ENCODE assay signal across 19 cellular contexts in genomic region chr5:88183255-88183654, GRCh38.
DNase-seq lines count a peak whose midpoint lies in the region; ATAC-seq and TF ChIP-seq lines count a peak whose summit lies in the region.
"Had no signal": no experiment of that assay in that cellular context is flagged by ENCODE, and none has a peak within 500 bp of the region (broad histone marks: within the 10 kb centered on the region; RNA-seq: fewer than 3 reads in every experiment).

No MANE protein-coding gene starts in this region.

- no peak for TF ChIP-seq POLR2A in right lobe of liver (IDR thresholded peaks at IDR 0.05)

- H3K27ac Mint-ChIP-seq in activated naive CD8-positive, alpha-beta T cell treated with anti-CD3 and anti-CD28 coated beads for 36 hours, result peak overlapping the region; percentile 43

- H3K4me2 ChIP-seq in neuronal stem cell (ENCODE audit: insufficient read depth, low read length, poor library complexity, severe bottlenecking), result no peak overlapping the region

- H2BK12ac ChIP-seq in neuronal stem cell (ENCODE audit: low read length), result no peak overlapping the region

- no peak for TF ChIP-seq CTCF in right lobe of liver (IDR thresholded peaks at IDR 0.05)

- H3K4me1 ChIP-seq in right lobe of liver (no peaks in the 10 kb centered on the region), neuronal stem cell (ENCODE audit: control insufficient read depth in 2 of 2, insufficient read depth in 1 of 2, low read depth in 1 of 2, low read length in 2 of 2) (peaks cover 0 to 2% of the 10 kb centered on the region in 2 donors)
- H3K4me1 ChIP-seq: SJCRH30 had no signal

- H2AFZ ChIP-seq in neuronal stem cell (ENCODE audit: low read length), result no peak overlapping the region

- H3K4me3 Mint-ChIP-seq in activated naive CD8-positive, alpha-beta T cell treated with anti-CD3 and anti-CD28 coated beads for 36 hours, result no peak overlapping the region

- no peaks in the 10 kb centered on the region for H3K9me3 ChIP-seq in right lobe of liver
- no peaks in the 10 kb centered on the region for H3K9me3 ChIP-seq in neuronal stem cell (replicated peaks in 1 of 2; ENCODE audit: control insufficient read depth in 2 of 2, insufficient read depth in 1 of 2, low read depth in 1 of 2, low read length in 2 of 2)

- no peak overlapping the region for H2BK5ac ChIP-seq in neuronal stem cell (ENCODE audit: low read length)

- H3K27me3 ChIP-seq in right lobe of liver (no peaks in the 10 kb centered on the region), neuronal stem cell (ENCODE audit: control insufficient read depth in 3 of 3, insufficient read depth in 3 of 3, low read depth in 1 of 3, low read length in 3 of 3) (no peaks in the 10 kb centered on the region)
- H3K27me3 ChIP-seq: SJCRH30 had no signal

- no peak overlapping the region for H3K27ac ChIP-seq in right lobe of liver
- H3K27ac ChIP-seq in neuronal stem cell (replicated peaks; ENCODE audit: low read length), result no peak overlapping the region
- H3K27ac ChIP-seq: C4-2B, HL-60, SJCRH30 had no signal

- no peak overlapping the region for H3K23ac ChIP-seq in neuronal stem cell (ENCODE audit: low read depth, low read length, poor library complexity)

- no peak overlapping the region for H3K18ac ChIP-seq in neuronal stem cell (ENCODE audit: low read length)

- no peak overlapping the region for H3K9ac ChIP-seq in neuronal stem cell (ENCODE audit: low read depth, low read length, poor library complexity)

- no peaks in the 10 kb centered on the region for H3K36me3 ChIP-seq in right lobe of liver
- H3K36me3 ChIP-seq in neuronal stem cell (replicated peaks in 1 of 2; ENCODE audit: control insufficient read depth in 2 of 2, insufficient read depth in 2 of 2, low read length in 2 of 2), result no peaks in the 10 kb centered on the region

- H2BK120ac ChIP-seq in neuronal stem cell (ENCODE audit: low read depth, low read length), result no peak overlapping the region

- no peak overlapping the region for H4K91ac ChIP-seq in neuronal stem cell (ENCODE audit: low read depth, low read length, poor library complexity)

- H3K4me3 ChIP-seq in right lobe of liver, result no peak overlapping the region
- no peak overlapping the region for H3K4me3 ChIP-seq in neuronal stem cell (ENCODE audit: low read length in 2 of 2)
- H3K4me3 ChIP-seq: K562, SJCRH30 had no signal

- ATAC-seq in activated CD4-positive, CD25-positive, alpha-beta regulatory T cell treated with anti-CD3 and anti-CD28 coated beads, Interleukin-2, amount 50 U/mL, for 24 hours, result peak; percentile 48 to 81
- ATAC-seq in HG02884 (IDR thresholded peaks at IDR 0.05; ENCODE audit: unreplicated experiment) (peak; percentile 44), right lobe of liver (no peak)
- ATAC-seq: K562 had no signal

- intact Hi-C loops in right lobe of liver (cut with DNase I), result no loop called here

- DNase-seq in activated CD4-positive, CD25-positive, alpha-beta regulatory T cell treated with anti-CD3 and anti-CD28 coated beads, Interleukin-2, amount 50 U/mL, for 72 hours, result no peak
- DNase-seq in activated naive CD8-positive, alpha-beta T cell treated with anti-CD3 and anti-CD28 coated beads for 36 hours, result no peak
- DNase-seq in foreskin melanocyte (peak; percentile 6), right lobe of liver (no peak), HPDE6-E6E7 (ENCODE audit: extremely low spot score) (no peak), neuronal stem cell (ENCODE audit: low spot score) (no peak)
- DNase-seq: 8988T, COR-L47, DMS153, NCI-H1105 treated with DMSO at 0.1 percent for 48 hours, NCI-H187 treated with DMSO at 0.1 percent for 48 hours, NCI-H2171 treated with DMSO at 0.1 percent for 48 hours, NCI-H82, SJCRH30 had no signal

- no peak overlapping the region for H2AK5ac ChIP-seq in neuronal stem cell (ENCODE audit: low read depth, low read length)

- H3K4me1 Mint-ChIP-seq in activated naive CD8-positive, alpha-beta T cell treated with anti-CD3 and anti-CD28 coated beads for 36 hours, result peaks cover 6% of the 10 kb centered on the region

- H3K79me1 ChIP-seq in neuronal stem cell (ENCODE audit: low read depth, low read length), result no peaks in the 10 kb centered on the region

- no peaks in the 10 kb centered on the region for H3K27me3 Mint-ChIP-seq in activated naive CD8-positive, alpha-beta T cell treated with anti-CD3 and anti-CD28 coated beads for 36 hours

- H3K9me3 Mint-ChIP-seq in activated naive CD8-positive, alpha-beta T cell treated with anti-CD3 and anti-CD28 coated beads for 36 hours, result peaks cover 8% of the 10 kb centered on the region

- peaks cover 28% of the 10 kb centered on the region for H3K36me3 Mint-ChIP-seq in activated naive CD8-positive, alpha-beta T cell treated with anti-CD3 and anti-CD28 coated beads for 36 hours

- no peak overlapping the region for H2BK15ac ChIP-seq in neuronal stem cell (ENCODE audit: low read length)

- no peak overlapping the region for H3K14ac ChIP-seq in neuronal stem cell (ENCODE audit: low read length)

- H4K8ac ChIP-seq in neuronal stem cell (ENCODE audit: low read depth, low read length), result no peak overlapping the region

- H3K4ac ChIP-seq in neuronal stem cell (ENCODE audit: low read length), result no peak overlapping the region

Comparison
In these comparisons a context has a peak if more than half of its experiments do, and no peak if none do; other contexts are left out.
1. ATAC-seq: peak in activated CD4-positive, CD25-positive, alpha-beta regulatory T cell treated with anti-CD3 and anti-CD28 coated beads, Interleukin-2, amount 50 U/mL, for 24 hours (2 of 2) and HG02884 (single experiment); none in right lobe of liver (0 of 4).